ENCODE assay signal across 8 cellular contexts in the genomic region with DNA sequence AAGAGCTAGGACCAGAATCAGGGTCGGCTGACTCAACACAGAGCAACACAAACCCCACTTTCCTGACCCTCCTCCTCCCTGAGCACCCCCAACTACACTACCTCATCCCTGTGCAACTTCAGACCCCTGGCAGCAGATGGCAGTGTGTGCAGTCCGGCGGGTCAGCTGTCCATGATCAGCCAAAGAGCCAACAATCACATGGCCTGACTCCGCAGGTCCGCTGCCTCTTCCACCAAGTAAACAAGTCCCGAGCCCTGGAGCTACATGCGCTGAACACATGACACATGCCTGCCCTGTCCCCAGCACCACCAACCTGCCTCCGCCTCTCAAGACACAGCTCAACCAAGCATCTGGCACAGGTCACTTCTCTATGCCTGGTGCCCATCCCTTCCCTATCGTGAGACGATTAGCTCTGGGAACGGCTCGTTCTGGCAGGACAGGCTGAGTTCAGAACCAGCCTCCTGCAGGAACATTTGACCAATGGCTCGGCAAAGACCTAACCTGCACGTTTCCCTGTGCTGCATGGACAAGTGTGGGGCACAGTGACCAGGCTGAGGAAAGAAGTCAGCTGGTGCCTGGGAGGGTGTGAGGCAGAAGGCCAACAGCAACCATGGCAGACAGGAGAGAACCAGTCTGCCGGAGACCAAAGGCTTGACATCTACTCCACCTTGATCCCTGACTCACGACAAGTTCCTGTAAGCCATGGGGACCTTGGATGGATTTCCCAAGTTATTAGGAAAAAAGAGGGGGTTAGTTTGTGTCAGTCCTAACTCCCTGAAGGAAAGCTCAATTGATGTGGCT.
DNase-seq lines count a peak whose midpoint lies in the region; ATAC-seq and TF ChIP-seq lines count a peak whose summit lies in the region.

No MANE protein-coding gene starts in this region.

- H3K4me3 ChIP-seq in GM06990 (replicated peaks; ENCODE audit: low read depth, low read length): no peak overlapping the region
- no peak overlapping the region for H3K4me3 ChIP-seq in mesendoderm (ENCODE audit: low read length)
- H3K4me3 ChIP-seq in vagina: peak overlapping the region in 1 of 2 donors; percentile 6

- DNase-seq in GM06990 (ENCODE audit: extremely low read depth, insufficient read length) (no peak), NCI-H226 (peak; percentile 22), mesendoderm (peak; percentile 56), vagina (ENCODE audit: extremely low spot score in 2 of 2) (peak; percentile 79 to 86), NCI-H345 treated with DMSO at 0.1 percent for 48 hours (lab: John Stamatoyannopoulos, UW; ENCODE audit: unreplicated experiment) (no peak)
- no peak for DNase-seq in activated naive CD4-positive, alpha-beta T cell treated with Interleukin-2 at 50 U/mL for 16 hours

- peak overlapping the region; percentile 61 for H3K27ac Mint-ChIP-seq in dendritic cell treated with granulocyte-macrophage colony-stimulating factor and Interleukin-4, amounts not matched to agents 40 ng/mL and 50 ng/mL, for 4 days

- no peak overlapping the region for H4K8ac ChIP-seq in mesendoderm (ENCODE audit: low read depth, low read length)

- H2BK120ac ChIP-seq in mesendoderm (ENCODE audit: low read depth, low read length): no peak overlapping the region

- peaks cover 83% of the 10 kb centered on the region for H3K4me1 Mint-ChIP-seq in dendritic cell treated with granulocyte-macrophage colony-stimulating factor and Interleukin-4, amounts not matched to agents 40 ng/mL and 50 ng/mL, for 4 days (ENCODE audit: low read depth)

- intact Hi-C loops in dendritic cell treated with granulocyte-macrophage colony-stimulating factor and Interleukin-4, amounts not matched to agents 40 ng/mL and 50 ng/mL, for 4 days (cut with micrococcal nuclease): no loop called here
- intact Hi-C loops in vagina (cut with DNase I): no loop called here

- TF ChIP-seq POLR2A in vagina (IDR thresholded peaks at IDR 0.05): no peak

- no CpG with 5 or more reads among the region's 16 CpGs for WGBS in mesendoderm (ENCODE audit: extremely low coverage, insufficient coverage, low lambda C conversion rate)

- no peaks in the 10 kb centered on the region for H3K9me3 Mint-ChIP-seq in dendritic cell treated with granulocyte-macrophage colony-stimulating factor and Interleukin-4, amounts not matched to agents 40 ng/mL and 50 ng/mL, for 4 days

- H4K5ac ChIP-seq in mesendoderm (ENCODE audit: low read length): no peak overlapping the region

- H3K79me2 ChIP-seq in mesendoderm (ENCODE audit: control insufficient read depth, insufficient read depth, low read length): no peaks in the 10 kb centered on the region

- H3K4me1 ChIP-seq in mesendoderm (ENCODE audit: control insufficient read depth, low read depth, low read length): no peaks in the 10 kb centered on the region
- H3K4me1 ChIP-seq in vagina: peaks cover 100% of the 10 kb centered on the region

- no peak overlapping the region for H2BK5ac ChIP-seq in mesendoderm (ENCODE audit: low read length)

- H2AK5ac ChIP-seq in mesendoderm (ENCODE audit: low read length): no peak overlapping the region

- no peaks in the 10 kb centered on the region for H3K27me3 Mint-ChIP-seq in dendritic cell treated with granulocyte-macrophage colony-stimulating factor and Interleukin-4, amounts not matched to agents 40 ng/mL and 50 ng/mL, for 4 days

- ATAC-seq in HG02885 (IDR thresholded peaks at IDR 0.05; ENCODE audit: poor library complexity, unreplicated experiment): no peak

- H3K4me3 Mint-ChIP-seq in dendritic cell treated with granulocyte-macrophage colony-stimulating factor and Interleukin-4, amounts not matched to agents 40 ng/mL and 50 ng/mL, for 4 days: no peak overlapping the region

- H3K9ac ChIP-seq in mesendoderm (ENCODE audit: low read length): no peak overlapping the region

- no peak overlapping the region for H3K56ac ChIP-seq in mesendoderm (ENCODE audit: low read length)

- peak; percentile 52 for TF ChIP-seq CTCF in GM06990 (IDR thresholded peaks at IDR 0.05; ENCODE audit: insufficient read depth, low read length, poor library complexity, severe bottlenecking)
- TF ChIP-seq CTCF in vagina (IDR thresholded peaks at IDR 0.05): peak in 2 of 3 experiments; percentile 12 to 29

- H3K9me3 ChIP-seq in vagina: no peaks in the 10 kb centered on the region

- H3K36me3 Mint-ChIP-seq in dendritic cell treated with granulocyte-macrophage colony-stimulating factor and Interleukin-4, amounts not matched to agents 40 ng/mL and 50 ng/mL, for 4 days (ENCODE audit: low read depth): peaks cover 99% of the 10 kb centered on the region

- no peak overlapping the region for H3K4me2 ChIP-seq in mesendoderm (ENCODE audit: low read length)

- H3K79me1 ChIP-seq in mesendoderm (ENCODE audit: low read length): no peaks in the 10 kb centered on the region

- H3K23ac ChIP-seq in mesendoderm (ENCODE audit: low read length): no peak overlapping the region

- H3K27ac ChIP-seq in mesendoderm (ENCODE audit: low read depth, low read length) (no peak overlapping the region), vagina (peak overlapping the region; percentile 66)

- no peak overlapping the region for H3K4ac ChIP-seq in mesendoderm (ENCODE audit: low read depth, low read length)

- peaks cover 79% of the 10 kb centered on the region for H3K36me3 ChIP-seq in GM06990 (ENCODE audit: control insufficient read depth, insufficient read depth, low read length)
- H3K36me3 ChIP-seq in mesendoderm (ENCODE audit: control insufficient read depth, insufficient read depth, low read length): no peaks in the 10 kb centered on the region
- peaks cover 0 to 70% of the 10 kb centered on the region in 2 donors for H3K36me3 ChIP-seq in vagina

- H3K27me3 ChIP-seq in GM06990 (replicated peaks; ENCODE audit: control insufficient read depth, insufficient read depth, low read length) (no peaks in the 10 kb centered on the region), mesendoderm (ENCODE audit: insufficient read depth, low read length, poor library complexity) (no peaks in the 10 kb centered on the region), vagina (no peaks in the 10 kb centered on the region)

- H2BK15ac ChIP-seq in mesendoderm (replicated peaks; ENCODE audit: low read depth): no peak overlapping the region

- no peak overlapping the region for H3K18ac ChIP-seq in mesendoderm (ENCODE audit: low read length)

Comparison
In these comparisons a context has a peak if more than half of its experiments do, and no peak if none do; other contexts are left out.
1. DNase-seq: peak in NCI-H226 (single experiment), mesendoderm (single experiment) and vagina (2 of 2); none in GM06990 (single experiment), NCI-H345 treated with DMSO at 0.1 percent for 48 hours (single experiment) and activated naive CD4-positive, alpha-beta T cell treated with Interleukin-2 at 50 U/mL for 16 hours (single experiment).